30 cellular contexts compared by ENCODE assay signal in genomic region chr5:174733091-174733690, GRCh38. TPM values are rescaled to one million over a fixed set of nuclear protein-coding genes. Genes with fewer than 3 reads are reported as not detected.
DNase-seq lines count a peak whose midpoint lies in the region; ATAC-seq and TF ChIP-seq lines count a peak whose summit lies in the region.
"Had no signal": no experiment of that assay in that cellular context is flagged by ENCODE, and none has a peak within 500 bp of the region (broad histone marks: within the 10 kb centered on the region; RNA-seq: fewer than 3 reads in every experiment).

No MANE protein-coding gene starts in this region.

- no peak for ATAC-seq in HG02981 (IDR thresholded peaks at IDR 0.05; ENCODE audit: unreplicated experiment)
- ATAC-seq: activated CD8-positive, alpha-beta memory T cell treated with anti-CD3 and anti-CD28 coated beads, Interleukin-2, amount 10 ng/mL, durations not matched to agents 7 days and 5 days; activated T-cell treated with anti-CD3 and anti-CD28 coated beads, Interleukin-2, amount 50 U/mL, for 4 hours; HCT116; heart left ventricle; K562; left cardiac atrium had no signal

- peak overlapping the region; percentile 41 for H3K4ac ChIP-seq in trophoblast cell (ENCODE audit: low read depth, low read length)

- H3K36me3 ChIP-seq in H7 (replicated peaks; ENCODE audit: control insufficient read depth, insufficient read depth, low read length) (no peaks in the 10 kb centered on the region), trophoblast cell (ENCODE audit: control insufficient read depth in 1 of 2, insufficient read depth in 2 of 2, low read length in 2 of 2) (peaks cover 21 to 28% of the 10 kb centered on the region in 2 experiments), transverse colon (no peaks in the 10 kb centered on the region)
- H3K36me3 ChIP-seq: vagina had no signal

- no peak for TF ChIP-seq CTCF in transverse colon (IDR thresholded peaks at IDR 0.05)

- peak overlapping the region; percentile 47 for H3K18ac ChIP-seq in trophoblast cell (ENCODE audit: low read length)

- peak overlapping the region; percentile 2 for H2AK5ac ChIP-seq in trophoblast cell (ENCODE audit: low read length)

- peak overlapping the region; percentile 26 for H2BK12ac ChIP-seq in trophoblast cell (ENCODE audit: low read length)

- H2BK5ac ChIP-seq in trophoblast cell (ENCODE audit: low read depth, low read length, poor library complexity), result peak overlapping the region; percentile 5

- peak overlapping the region; percentile 78 for H3K23ac ChIP-seq in trophoblast cell (ENCODE audit: low read length)

- H3K27me3 ChIP-seq in H7 (ENCODE audit: control insufficient read depth, insufficient read depth, low read length) (peaks cover 96% of the 10 kb centered on the region), trophoblast cell (ENCODE audit: insufficient read depth, low read length) (no peaks in the 10 kb centered on the region), transverse colon (peaks cover 99% of the 10 kb centered on the region)
- H3K27me3 ChIP-seq: testis had no signal

- intact Hi-C loops in transverse colon (cut with DNase I; ENCODE audit: low total_unique reads), result no loop called here

- no CpG with 5 or more reads among the region's 15 CpGs for WGBS in trophoblast cell (ENCODE audit: extremely low coverage, insufficient coverage, insufficient read length)
- WGBS in transverse colon (ENCODE audit: low coverage in 1 of 2), 2 donors, result 47% methylated on average over 15 of the region's 15 CpGs; no CpG with 5 or more reads in 1 of the 2 donors

- H3K79me1 ChIP-seq in trophoblast cell (ENCODE audit: low read length), result peaks cover 57% of the 10 kb centered on the region

- peak overlapping the region; percentile 13 for H3K14ac ChIP-seq in trophoblast cell (ENCODE audit: low read length)

- H2AFZ ChIP-seq in trophoblast cell (ENCODE audit: insufficient read depth, low read length, poor library complexity), result no peak overlapping the region

- H3K79me2 ChIP-seq in trophoblast cell (ENCODE audit: control insufficient read depth, insufficient read depth, low read length, poor library complexity), result peaks cover 25% of the 10 kb centered on the region

- peak overlapping the region; percentile 51 for H3K4me2 ChIP-seq in trophoblast cell (ENCODE audit: low read length)

- H3K4me3 ChIP-seq in H7 (ENCODE audit: insufficient read depth, low read depth, low read length) (no peak overlapping the region), trophoblast cell (ENCODE audit: low read depth, low read length) (no peak overlapping the region), transverse colon (no peak overlapping the region)
- H3K4me3 ChIP-seq: heart left ventricle, K562, right atrium auricular region, testis, vagina had no signal

- H3K27ac ChIP-seq in trophoblast cell (ENCODE audit: low read depth, low read length) (peak overlapping the region; percentile 95), transverse colon (no peak overlapping the region)
- H3K27ac ChIP-seq: heart left ventricle, right atrium auricular region, testis, vagina had no signal

- DNase-seq in H7 (peak; percentile 74), cerebellum (ENCODE audit: low spot score) (peak; percentile 17), islet precursor cell (peak; percentile 86), trophoblast cell (no peak), NCI-H1092 (lab: John Stamatoyannopoulos, UW) (no peak), transverse colon (no peak)
- DNase-seq in activated CD4-positive, CD25-positive, alpha-beta regulatory T cell (lab: John Stamatoyannopoulos, UW), result no peak
- DNase-seq: activated CD8-positive, alpha-beta memory T cell treated with anti-CD3 and anti-CD28 coated beads, Interleukin-2, amount 10 ng/mL, durations not matched to agents 7 days and 5 days; activated gamma-delta T cell treated with Interleukin-2 at 50 U/mL for 16 hours; activated T-cell treated with anti-CD3 and anti-CD28 coated beads, Interleukin-2, amount 50 U/mL, for 4 hours; CD4-positive, alpha-beta memory T cell; dermis blood vessel endothelial cell; EL; foreskin melanocyte; heart left ventricle; left cardiac atrium; NCI-H1694 treated with DMSO at 0.1 percent for 48 hours; NCI-H446; NCI-H82; posterior cingulate gyrus; small intestine; stimulated activated naive CD4-positive, alpha-beta T cell; T-helper 1 cell; testis had no signal

- H3K9ac ChIP-seq in trophoblast cell (ENCODE audit: low read length), result peak overlapping the region; percentile 72

- H2BK120ac ChIP-seq in trophoblast cell (ENCODE audit: insufficient read depth, low read length, poor library complexity), result peak overlapping the region; percentile 18

- no peak overlapping the region for H4K12ac ChIP-seq in trophoblast cell (ENCODE audit: low read depth, low read length)

- H3K9me3 ChIP-seq in trophoblast cell (ENCODE audit: insufficient read depth, low read depth, low read length) (no peaks in the 10 kb centered on the region), transverse colon (no peaks in the 10 kb centered on the region)
- H3K9me3 ChIP-seq: heart left ventricle, right atrium auricular region, testis, vagina had no signal

- TF ChIP-seq EP300 in transverse colon (IDR thresholded peaks at IDR 0.05; ENCODE audit: low read depth), result no peak

- peak overlapping the region; percentile 65 for H4K91ac ChIP-seq in trophoblast cell (ENCODE audit: low read depth, low read length)

- peak overlapping the region; percentile 25 for H4K8ac ChIP-seq in trophoblast cell (ENCODE audit: low read depth, low read length)

- no peak for TF ChIP-seq POLR2A in transverse colon (IDR thresholded peaks at IDR 0.05)

- H3K4me1 ChIP-seq in trophoblast cell (ENCODE audit: control insufficient read depth in 1 of 2, insufficient read depth in 2 of 2, low read length in 2 of 2) (peaks cover 27 to 40% of the 10 kb centered on the region in 2 experiments), transverse colon (peaks cover 0 to 7% (median 0%) of the 10 kb centered on the region in 4 donors)

- in situ Hi-C loops in transverse colon (cut with MboI; ENCODE audit: low pct_ligation_motif_present in 1 of 4, low pct_unique_long_range_greater_than_20kb in 1 of 4, low sequenced_read_pairs in 3 of 4), result loop anchor here in 1 of 4 donors (10.0 kb wide), 1 partner anchor 318 kb away; no protein-coding TSS in a partner anchor

RNA-seq across cellular contexts. Expression of gene MSX2, which starts 8.8 kb away (rescaled TPM):
- 0.26 and 0.97 TPM in 2 replicates for total RNA-seq in H7 (2014; rRNA removed; shearing (Covaris generic))
- 6.6 TPM for total RNA-seq in cerebellum
- 523 and 535 TPM in 2 replicates for polyA plus RNA-seq in trophoblast cell (2013)
- 1 to 10 TPM in 1 of 4 donors, under 1 TPM in 1, not detected in 2; 0.27 to 1.1 TPM for total RNA-seq in transverse colon
- total RNA-seq: activated CD8-positive, alpha-beta memory T cell treated with anti-CD3 and anti-CD28 coated beads, Interleukin-2, amount 10 ng/mL, durations not matched to agents 7 days and 5 days; K562; lung microvascular endothelial cell had no signal
- polyA plus RNA-seq: CD4-positive, alpha-beta memory T cell; K562 had no signal

Comparison
In these comparisons a context has a peak if more than half of its experiments do, and no peak if none do; other contexts are left out.
1. DNase-seq: peak in H7 (single experiment), cerebellum (single experiment) and islet precursor cell (single experiment); none in trophoblast cell (0 of 2), NCI-H1092 (single experiment), transverse colon (single experiment) and activated CD4-positive, CD25-positive, alpha-beta regulatory T cell (0 of 4).